ENCODE assay signal across 1 cellular context in the genomic region with DNA sequence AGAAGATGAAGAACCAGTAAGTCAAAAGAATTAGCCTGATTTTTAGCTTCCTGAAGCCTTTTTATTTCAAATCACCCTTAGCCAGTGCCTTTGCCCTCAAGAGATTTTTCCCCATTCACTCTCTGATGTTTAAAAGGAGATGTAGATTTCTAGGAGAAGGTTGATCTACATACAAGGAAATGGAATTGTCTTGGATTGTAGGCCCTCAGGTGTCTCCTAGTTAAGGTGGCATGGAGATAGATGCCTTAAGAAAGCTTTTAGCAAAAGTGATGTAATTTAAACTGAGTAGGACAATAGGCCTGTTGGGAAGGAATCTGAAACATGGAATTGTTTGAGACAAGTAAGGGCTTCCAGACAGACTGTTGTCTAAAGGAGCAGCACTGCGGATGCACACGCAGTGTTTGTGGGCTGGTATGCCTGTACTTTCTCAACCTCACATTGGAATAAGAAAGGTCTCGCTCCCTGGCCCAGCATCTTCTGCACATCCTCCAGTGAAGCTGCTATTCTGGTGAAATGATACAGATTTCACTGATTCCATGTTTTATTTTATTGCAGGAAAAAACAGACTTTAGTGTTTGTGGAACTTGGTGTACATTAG.
TF ChIP-seq lines count a peak whose summit lies in the region.

No MANE protein-coding gene starts in this region.

TF ChIP-seq in K562, 482 proteins besides CTCF, POLR2A, EP300 and RAD21:
- TF ChIP-seq CHD1 (IDR thresholded peaks at IDR 0.05; ENCODE audit: low read length) (no peak), CCAR2 (IDR thresholded peaks at IDR 0.05; ENCODE audit: low read depth, low read length) (no peak), CBX8 (IDR thresholded peaks at IDR 0.05; ENCODE audit: borderline replicate concordance, extremely low read depth, low read depth, low read length, poor library complexity, severe bottlenecking) (peak; percentile 12)
